ENCODE assay signal across 17 cellular contexts in the genomic region with DNA sequence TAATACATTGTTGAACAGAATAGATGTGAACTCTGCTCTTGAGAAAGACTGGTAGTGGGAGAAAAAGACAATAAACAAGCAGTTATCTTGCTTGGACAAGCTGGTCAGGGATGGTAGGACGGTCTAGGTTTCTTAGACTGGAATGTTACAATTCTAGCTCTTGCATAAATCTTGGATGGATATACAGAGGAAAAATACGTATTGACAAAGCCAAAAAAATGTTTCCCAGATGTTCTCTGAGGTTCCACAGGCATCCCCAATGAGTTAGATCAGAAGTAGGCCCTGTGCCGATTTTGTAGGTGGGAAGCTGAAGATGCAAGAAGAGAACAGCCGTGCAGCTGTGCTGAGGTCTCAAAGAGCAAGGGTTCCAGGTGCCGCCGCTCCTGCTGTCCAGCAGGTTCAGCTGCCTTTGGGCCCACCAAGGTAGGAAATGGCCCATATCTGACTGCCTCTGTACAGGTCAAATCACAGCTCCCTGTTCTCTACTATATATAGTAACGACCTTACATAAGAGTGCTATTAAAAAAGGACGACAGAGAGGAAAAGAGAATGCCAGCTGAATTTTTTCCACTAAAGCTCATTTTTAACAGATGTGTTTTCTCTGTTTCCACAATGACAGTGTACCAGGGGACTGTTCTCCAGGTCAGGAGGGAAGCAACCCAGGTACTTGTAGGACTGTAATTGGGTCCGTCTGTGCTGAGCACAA.
A peak's percentile ranks its signal among the peaks of the same experiment; 100 is the strongest.
DNase-seq lines count a peak whose midpoint lies in the region; ATAC-seq and TF ChIP-seq lines count a peak whose summit lies in the region.
"Had no signal": no experiment of that assay in that cellular context is flagged by ENCODE, and none has a peak within 500 bp of the region (broad histone marks: within the 10 kb centered on the region; RNA-seq: fewer than 3 reads in every experiment).

No MANE protein-coding gene starts in this region.

- BruUV-seq in IMR-90 (replicated peaks; lab: Mats Ljungman, UMichigan): no TSS peak
- no TSS peak for BruUV-seq in PC-9 (replicated peaks; lab: Mats Ljungman, UMichigan)

- H3K79me2 ChIP-seq in PC-9 (ENCODE audit: low read depth): no peaks in the 10 kb centered on the region

- TF ChIP-seq RAD21 in IMR-90 (IDR thresholded peaks at IDR 0.05; ENCODE audit: low read length): no peak

- H3K27me3 ChIP-seq in IMR-90 (ENCODE audit: control insufficient read depth, insufficient read depth, low read length): no peaks in the 10 kb centered on the region
- H3K27me3 ChIP-seq in esophagus squamous epithelium: no peaks in the 10 kb centered on the region
- H3K27me3 ChIP-seq in mucosa of rectum (ENCODE audit: control insufficient read depth in 2 of 2, insufficient read depth in 2 of 2, low read length in 2 of 2): no peaks in the 10 kb centered on the region
- no peaks in the 10 kb centered on the region for H3K27me3 ChIP-seq in testis
- H3K27me3 ChIP-seq in PC-9 (ENCODE audit: insufficient read depth, low read depth): no peaks in the 10 kb centered on the region
- H3K27me3 ChIP-seq: colonic mucosa had no signal

- 77% methylated on average over 4 of the region's 9 CpGs; no CpG with 5 or more reads in 1 of the 2 experiments for WGBS in IMR-90 (ENCODE audit: extremely low coverage in 2 of 2, insufficient read length in 1 of 2), 2 experiments
- WGBS in esophagus squamous epithelium, 2 donors: 56 to 75% methylated on average over 9 of the region's 9 CpGs
- WGBS in testis, 2 donors: 54 to 61% methylated on average over 9 of the region's 9 CpGs

- H3K4me2 ChIP-seq in IMR-90 (ENCODE audit: low read depth, low read length) (no peak overlapping the region), PC-9 (no peak overlapping the region)

- no peak overlapping the region for H3K4me3 ChIP-seq in IMR-90 (ENCODE audit: insufficient read depth, low read depth, low read length)
- H3K4me3 ChIP-seq in esophagus squamous epithelium: no peak overlapping the region
- H3K4me3 ChIP-seq in mucosa of rectum (ENCODE audit: low read length in 2 of 2): no peak overlapping the region
- H3K4me3 ChIP-seq in testis: no peak overlapping the region
- H3K4me3 ChIP-seq in PC-9: no peak overlapping the region
- H3K4me3 ChIP-seq: colonic mucosa had no signal

- H3K4me1 ChIP-seq in IMR-90 (ENCODE audit: control insufficient read depth, insufficient read depth, low read length) (peaks cover 27% of the 10 kb centered on the region), esophagus squamous epithelium (peaks cover 0 to 79% (median 13%) of the 10 kb centered on the region in 3 donors), mucosa of rectum (ENCODE audit: control insufficient read depth in 2 of 2, insufficient read depth in 2 of 2, low read length in 2 of 2) (peaks cover 0 to 3% of the 10 kb centered on the region in 2 donors), testis (peaks cover 73% of the 10 kb centered on the region), PC-9 (replicated peaks; ENCODE audit: insufficient read depth) (no peaks in the 10 kb centered on the region)
- H3K4me1 ChIP-seq: colonic mucosa had no signal

- intact Hi-C loops in IMR-90 (cut with micrococcal nuclease) (no loop called here), esophagus squamous epithelium (cut with DNase I) (no loop called here), testis (cut with DNase I; ENCODE audit: low total_unique reads) (no loop called here), PC-9 (cut with micrococcal nuclease; ENCODE audit: unreplicated experiment) (no loop called here)

- H2BK15ac ChIP-seq in IMR-90 (ENCODE audit: low read depth, low read length): no peak overlapping the region

- H3K36me3 ChIP-seq in IMR-90 (ENCODE audit: control insufficient read depth, insufficient read depth, low read length) (peaks cover 30% of the 10 kb centered on the region), esophagus squamous epithelium (peaks cover 0 to 28% (median 0%) of the 10 kb centered on the region in 3 donors), mucosa of rectum (ENCODE audit: control insufficient read depth in 2 of 2, insufficient read depth in 2 of 2, low read length in 2 of 2) (peaks cover 2 to 4% of the 10 kb centered on the region in 2 donors), testis (ENCODE audit: low read depth, missing control alignments) (no peaks in the 10 kb centered on the region), PC-9 (ENCODE audit: low read depth) (no peaks in the 10 kb centered on the region)

- no peak for TF ChIP-seq CTCF in IMR-90 (conservative IDR thresholded peaks at IDR 0.05; ENCODE audit: low read depth, low read length)
- TF ChIP-seq CTCF in esophagus squamous epithelium (IDR thresholded peaks at IDR 0.05): no peak
- TF ChIP-seq CTCF in testis (IDR thresholded peaks at IDR 0.05): no peak
- TF ChIP-seq CTCF in PC-9 (conservative IDR thresholded peaks at IDR 0.05): no peak

- H2BK20ac ChIP-seq in IMR-90 (ENCODE audit: low read depth, low read length): peak overlapping the region; percentile 69

- no peak overlapping the region for H2AFZ ChIP-seq in IMR-90 (replicated peaks; ENCODE audit: low read length, poor library complexity)
- H2AFZ ChIP-seq in PC-9: no peak overlapping the region

- peak overlapping the region; percentile 63; the same call in 1 of the 2 replicates for H3K18ac ChIP-seq in IMR-90 (ENCODE audit: low read depth, low read length)

- dilution Hi-C loops in IMR-90 (cut with HindIII; ENCODE audit: low sequenced_read_pairs, unreplicated experiment): no loop called here

- 0 out of 2 replicates have a peak overlapping the region, but pooled peaks have one; percentile 42 for H2BK120ac ChIP-seq in IMR-90 (ENCODE audit: low read depth, low read length)

- ATAC-seq in IMR-90 (ENCODE audit: low read depth): no peak
- ATAC-seq: activated CD8-positive, alpha-beta T cell treated with anti-CD3 and anti-CD28 coated beads for 36 hours; natural killer cell had no signal

- H3F3A ChIP-seq in PC-9 (ENCODE audit: insufficient read depth, low read depth): no peaks in the 10 kb centered on the region

- TF ChIP-seq POLR2A in IMR-90 (IDR thresholded peaks at IDR 0.05; ENCODE audit: low read depth, low read length) (no peak), esophagus squamous epithelium (IDR thresholded peaks at IDR 0.05) (no peak), testis (IDR thresholded peaks at IDR 0.05) (no peak)

- H3K56ac ChIP-seq in IMR-90 (ENCODE audit: extremely low read depth, insufficient read depth, low read length): no peak overlapping the region

- peak overlapping the region; percentile 55 for H3K4ac ChIP-seq in IMR-90 (ENCODE audit: low read depth, low read length)

- H3K23ac ChIP-seq in IMR-90 (ENCODE audit: low read depth, low read length): peak overlapping the region; percentile 24; the same call in 1 of the 2 replicates

- peak overlapping the region; percentile 22 for H2BK5ac ChIP-seq in IMR-90 (ENCODE audit: low read depth, low read length, poor library complexity, severe bottlenecking)

- in situ Hi-C loops in IMR-90 (cut with MboI; ENCODE audit: low sequenced_read_pairs): no loop called here

- H3K9me1 ChIP-seq in IMR-90 (ENCODE audit: insufficient read depth, low read length): peaks cover 31% of the 10 kb centered on the region

- H2AK5ac ChIP-seq in IMR-90 (ENCODE audit: low read depth, low read length): peak overlapping the region; percentile 18

- H3K9ac ChIP-seq in IMR-90 (ENCODE audit: low read depth, low read length): no peak overlapping the region
- H3K9ac ChIP-seq in mucosa of rectum (ENCODE audit: low read depth in 1 of 2, low read length in 2 of 2): no peak overlapping the region

- H4K5ac ChIP-seq in IMR-90 (ENCODE audit: low read depth, low read length): 0 out of 2 replicates have a peak overlapping the region, but pooled peaks have one; percentile 35

- no peak overlapping the region for H3K14ac ChIP-seq in IMR-90 (replicated peaks; ENCODE audit: low read depth, low read length)

- H3K27ac ChIP-seq in IMR-90 (ENCODE audit: insufficient read depth, low read length) (peak overlapping the region; percentile 41; the same call in 1 of the 2 replicates), esophagus squamous epithelium (peak overlapping the region in 3 of 4 donors; percentile 71 to 78 (median 76)), mucosa of rectum (ENCODE audit: low read depth in 2 of 2, low read length in 2 of 2) (peak overlapping the region; percentile 32 to 49), testis (peak overlapping the region; percentile 74 to 87), PC-9 (no peak overlapping the region)
- H3K27ac ChIP-seq: colonic mucosa had no signal

- H3K79me1 ChIP-seq in IMR-90 (ENCODE audit: low read depth in 1 of 2, low read length in 2 of 2): peaks cover 32 to 75% of the 10 kb centered on the region in 2 experiments

- H3K9me2 ChIP-seq in PC-9 (ENCODE audit: insufficient read depth): no peaks in the 10 kb centered on the region

- CTCF ChIA-PET in IMR-90 (lab: Yijun Ruan, JAX): interaction anchor here (0.7 kb wide), 1 partner anchor 11 kb away, joined by 5 read pairs; no protein-coding TSS in a partner anchor
- CTCF ChIA-PET in PC-9 (lab: Charles Lee): no interaction called here

- peaks cover 52% of the 10 kb centered on the region for H4K20me1 ChIP-seq in IMR-90 (ENCODE audit: insufficient read depth, low read length)
- no peaks in the 10 kb centered on the region for H4K20me1 ChIP-seq in PC-9 (ENCODE audit: insufficient read depth)

- H4K8ac ChIP-seq in IMR-90 (ENCODE audit: low read depth in 2 of 2, low read length in 2 of 2): peak overlapping the region in 1 of 2 experiments; percentile 2; a peak in 1 of 4 replicates

- POLR2A ChIA-PET in IMR-90 (lab: Charles Lee; ENCODE audit: unreplicated experiment) (interaction anchor here (0.6 kb wide), 1 partner anchor 344 kb away, joined by 3 read pairs; no protein-coding TSS in a partner anchor), PC-9 (lab: Charles Lee; ENCODE audit: unreplicated experiment) (interaction anchor here (0.6 kb wide), 1 partner anchor 122 kb away, joined by 3 read pairs; no protein-coding TSS in a partner anchor)

- H3K9me3 ChIP-seq in IMR-90 (ENCODE audit: control insufficient read depth, insufficient read depth, low read length) (peaks cover 5% of the 10 kb centered on the region; the same call in 1 of the 2 replicates), esophagus squamous epithelium (no peaks in the 10 kb centered on the region), mucosa of rectum (ENCODE audit: control insufficient read depth in 2 of 2, low read length in 2 of 2) (no peaks in the 10 kb centered on the region), testis (no peaks in the 10 kb centered on the region), PC-9 (ENCODE audit: insufficient read depth, low read depth) (no peaks in the 10 kb centered on the region)
- H3K9me3 ChIP-seq: colonic mucosa had no signal

- no peak for DNase-seq in IMR-90
- DNase-seq in esophagus squamous epithelium (lab: John Stamatoyannopoulos, UW): no peak
- no peak for DNase-seq in testis
- DNase-seq in NCI-H146 (lab: John Stamatoyannopoulos, UW): no peak
- no peak for DNase-seq in NCI-H526 (lab: John Stamatoyannopoulos, UW)
- DNase-seq in NCI-H2227 (lab: John Stamatoyannopoulos, UW; ENCODE audit: unreplicated experiment): no peak
- DNase-seq in PC-9: no peak
- DNase-seq: activated CD8-positive, alpha-beta T cell treated with anti-CD3 and anti-CD28 coated beads for 36 hours; activated naive CD4-positive, alpha-beta T cell treated with anti-CD3 and anti-CD28 coated beads for 36 hours; AML-193; colonic mucosa; natural killer cell; NCI-H1417; NCI-H524; stimulated activated CD4-positive, alpha-beta T cell treated with anti-CD3 and anti-CD28 coated beads, Interleukin-12 subunit alpha, Interleukin-12 subunit beta, amount 100 ng/mL, for 4 hours; T-helper 9 cell had no signal

- no peak overlapping the region for H2AK9ac ChIP-seq in IMR-90 (replicated peaks; ENCODE audit: low read depth, low read length, poor library complexity)

- no peak overlapping the region for H4K91ac ChIP-seq in IMR-90 (ENCODE audit: insufficient read depth, low read depth, low read length)
